ENCODE assay signal across 8 cellular contexts in the genomic region with DNA sequence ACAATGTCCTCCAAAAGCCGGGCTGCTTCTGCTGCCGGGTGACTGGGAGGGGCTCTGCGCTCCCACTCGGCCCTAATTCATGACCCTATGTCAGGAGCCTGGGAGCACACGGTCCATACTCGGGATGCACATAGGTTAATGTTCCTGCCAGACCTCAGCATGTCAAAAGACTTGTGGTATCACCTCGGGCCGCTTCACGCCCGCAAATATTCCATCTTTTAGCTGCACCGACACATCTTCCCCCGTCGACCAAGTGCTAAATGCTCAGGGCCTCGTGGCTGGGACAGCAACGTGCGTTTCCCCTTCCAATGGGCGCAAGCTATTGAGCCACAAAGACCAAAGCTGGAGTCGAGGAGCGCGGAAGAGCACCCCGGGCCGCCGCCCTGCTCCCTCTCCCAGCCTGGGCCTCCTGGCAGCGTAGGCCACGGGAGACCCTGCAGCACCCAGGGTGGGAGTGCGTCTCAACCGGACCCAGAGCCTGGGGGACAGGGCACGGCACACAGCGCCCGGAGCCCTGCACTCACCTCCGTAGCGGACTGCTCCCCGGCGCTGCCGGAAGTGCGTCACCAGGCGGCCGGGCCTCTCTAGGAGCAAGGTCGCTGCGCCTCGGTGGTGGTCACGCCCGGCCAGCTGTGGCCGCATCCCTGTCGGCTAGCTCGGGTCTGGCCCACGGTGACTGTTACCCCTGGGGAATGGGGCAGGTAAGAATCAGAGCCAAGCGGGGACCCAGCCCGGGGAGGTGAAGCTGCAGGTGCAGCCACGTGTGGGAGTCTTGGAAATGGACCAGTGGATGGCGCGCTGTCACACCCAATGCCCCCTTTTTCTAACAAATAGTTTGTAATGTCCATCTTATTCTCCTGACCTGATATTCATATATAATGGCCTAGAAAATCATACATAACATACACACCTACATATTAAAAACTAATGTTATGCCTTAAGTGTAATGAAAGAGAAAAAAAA. TPM values are rescaled to one million over a fixed set of nuclear protein-coding genes. Genes with fewer than 3 reads are reported as not detected.
DNase-seq lines count a peak whose midpoint lies in the region; ATAC-seq, FAIRE-seq and TF ChIP-seq lines count a peak whose summit lies in the region.

A gene (minus strand): TSS at position 562 of the 963 bp plus-strand sequence. CDS start 5,451 bp downstream, outside the sequence.

- H3K4me3 ChIP-seq in HUES6 (ENCODE audit: low read depth, low read length) = peak within 1 kb of the TSS; percentile 92
- H3K4me3 ChIP-seq in fibroblast of lung (replicated peaks in 1 of 4; ENCODE audit: control extremely low read depth in 1 of 4, insufficient read depth in 1 of 4, low read depth in 3 of 4, low read length in 4 of 4) = peak within 1 kb of the TSS; percentile 75 to 97 (median 88)

- peaks cover 8% of the 10 kb centered on the region for H3K4me1 Mint-ChIP-seq in activated T-helper 17 cell treated with anti-CD3 and anti-CD28 coated beads, Interleukin-2, amount 50 U/mL, for 72 hours
- H3K4me1 Mint-ChIP-seq in naive thymus-derived CD8-positive, alpha-beta T cell = peaks cover 15 to 39% (median 29%) of the 10 kb centered on the region in 4 donors
- H3K4me1 Mint-ChIP-seq in stimulated activated naive B cell treated with anti-CD40 and anti-IgM and Interleukin-4, amounts not matched to agents 10 μg/mL and 1 μg/mL and 100 μg/mL, for 72 hours = peaks cover 10 to 34% of the 10 kb centered on the region in 2 donors

- H3K27me3 ChIP-seq in HUES6 (ENCODE audit: control insufficient read depth, insufficient read depth, low read length) = no peaks in the 10 kb centered on the region
- no peaks in the 10 kb centered on the region for H3K27me3 ChIP-seq in fibroblast of lung (ENCODE audit: control insufficient read depth, insufficient read depth, low read length)

- H3K4me3 Mint-ChIP-seq in activated T-helper 17 cell treated with anti-CD3 and anti-CD28 coated beads, Interleukin-2, amount 50 U/mL, for 72 hours = peak within 1 kb of the TSS; percentile 94
- H3K4me3 Mint-ChIP-seq in naive thymus-derived CD8-positive, alpha-beta T cell = peak within 1 kb of the TSS; percentile 90 to 99 (median 96)
- peak within 1 kb of the TSS; percentile 95 to 98 for H3K4me3 Mint-ChIP-seq in stimulated activated naive B cell treated with anti-CD40 and anti-IgM and Interleukin-4, amounts not matched to agents 10 μg/mL and 1 μg/mL and 100 μg/mL, for 72 hours

- H3K4me2 ChIP-seq in fibroblast of lung (ENCODE audit: extremely low read depth, insufficient read depth, low read length) = peak within 1 kb of the TSS; percentile 84

- H3K79me2 ChIP-seq in fibroblast of lung (ENCODE audit: control insufficient read depth, insufficient read depth, low read length) = peaks cover 22% of the 10 kb centered on the region

- no peaks in the 10 kb centered on the region for H3K36me3 Mint-ChIP-seq in activated T-helper 17 cell treated with anti-CD3 and anti-CD28 coated beads, Interleukin-2, amount 50 U/mL, for 72 hours (ENCODE audit: low read depth)
- peaks cover 0 to 2% (median 0%) of the 10 kb centered on the region in 3 donors for H3K36me3 Mint-ChIP-seq in naive thymus-derived CD8-positive, alpha-beta T cell
- H3K36me3 Mint-ChIP-seq in stimulated activated naive B cell treated with anti-CD40 and anti-IgM and Interleukin-4, amounts not matched to agents 10 μg/mL and 1 μg/mL and 100 μg/mL, for 72 hours = peaks cover 7 to 15% of the 10 kb centered on the region in 2 donors

- H3K27ac Mint-ChIP-seq in activated T-helper 17 cell treated with anti-CD3 and anti-CD28 coated beads, Interleukin-2, amount 50 U/mL, for 72 hours = peak within 1 kb of the TSS; percentile 93
- peak within 1 kb of the TSS; percentile 88 to 99 (median 98) for H3K27ac Mint-ChIP-seq in naive thymus-derived CD8-positive, alpha-beta T cell
- peak within 1 kb of the TSS; percentile 97 for H3K27ac Mint-ChIP-seq in stimulated activated naive B cell treated with anti-CD40 and anti-IgM and Interleukin-4, amounts not matched to agents 10 μg/mL and 1 μg/mL and 100 μg/mL, for 72 hours

- DNase-seq in DMS153 (lab: John Stamatoyannopoulos, UW) (peak; percentile 26), RCC 7860 (ENCODE audit: low spot score) (peak; percentile 55), fibroblast of lung (ENCODE audit: low read depth in 2 of 2) (peak; percentile 72 to 81)
- DNase-seq in naive thymus-derived CD8-positive, alpha-beta T cell = peak; percentile 55 to 85 (median 72)
- peak; percentile 84 for DNase-seq in stimulated activated naive B cell treated with anti-CD40 and anti-IgM and Interleukin-4, amounts not matched to agents 10 μg/mL and 1 μg/mL and 100 μg/mL, for 72 hours

- H3K9me3 ChIP-seq in HUES6 (ENCODE audit: control insufficient read depth, insufficient read depth, low read depth, low read length) (no peaks in the 10 kb centered on the region), fibroblast of lung (ENCODE audit: control insufficient read depth, insufficient read depth, low read depth, low read length) (no peaks in the 10 kb centered on the region)

- peak within 1 kb of the TSS; percentile 93 for H3K9ac ChIP-seq in HUES6 (ENCODE audit: low read length)
- H3K9ac ChIP-seq in fibroblast of lung (ENCODE audit: insufficient read depth, low read length) = peak within 1 kb of the TSS; percentile 97

- peak in 1 of 2 donors; percentile 5 for TF ChIP-seq CTCF in fibroblast of lung (conservative IDR thresholded peaks at IDR 0.05 in 1 of 2, IDR thresholded peaks at IDR 0.05 in 1 of 2; ENCODE audit: low read depth in 1 of 2, low read length in 2 of 2)

- peak; percentile 98 for ATAC-seq in GM21390 (IDR thresholded peaks at IDR 0.05; ENCODE audit: unreplicated experiment)
- ATAC-seq in activated T-helper 17 cell treated with anti-CD3 and anti-CD28 coated beads, Interleukin-2, amount 50 U/mL, for 72 hours (replicated peaks) = peak; percentile 100
- peak; percentile 95 to 96 for ATAC-seq in naive thymus-derived CD8-positive, alpha-beta T cell
- peak; percentile 99 to 100 for ATAC-seq in stimulated activated naive B cell treated with anti-CD40 and anti-IgM and Interleukin-4, amounts not matched to agents 10 μg/mL and 1 μg/mL and 100 μg/mL, for 72 hours (replicated peaks)

- H2AFZ ChIP-seq in fibroblast of lung (ENCODE audit: low read length) = peak within 1 kb of the TSS; percentile 83

- peak within 1 kb of the TSS; percentile 44; the same call in 1 of the 2 replicates for H3K27ac ChIP-seq in HUES6 (ENCODE audit: low read depth, low read length)
- peak within 1 kb of the TSS; percentile 97 for H3K27ac ChIP-seq in fibroblast of lung (ENCODE audit: insufficient read depth, low read length)

- no peaks in the 10 kb centered on the region for H3K27me3 Mint-ChIP-seq in activated T-helper 17 cell treated with anti-CD3 and anti-CD28 coated beads, Interleukin-2, amount 50 U/mL, for 72 hours
- no peaks in the 10 kb centered on the region for H3K27me3 Mint-ChIP-seq in naive thymus-derived CD8-positive, alpha-beta T cell
- no peaks in the 10 kb centered on the region for H3K27me3 Mint-ChIP-seq in stimulated activated naive B cell treated with anti-CD40 and anti-IgM and Interleukin-4, amounts not matched to agents 10 μg/mL and 1 μg/mL and 100 μg/mL, for 72 hours

- H3K9me3 Mint-ChIP-seq in activated T-helper 17 cell treated with anti-CD3 and anti-CD28 coated beads, Interleukin-2, amount 50 U/mL, for 72 hours = no peaks in the 10 kb centered on the region
- H3K9me3 Mint-ChIP-seq in naive thymus-derived CD8-positive, alpha-beta T cell = no peaks in the 10 kb centered on the region
- no peaks in the 10 kb centered on the region for H3K9me3 Mint-ChIP-seq in stimulated activated naive B cell treated with anti-CD40 and anti-IgM and Interleukin-4, amounts not matched to agents 10 μg/mL and 1 μg/mL and 100 μg/mL, for 72 hours

- H4K20me1 ChIP-seq in fibroblast of lung (ENCODE audit: control insufficient read depth, extremely low read depth, insufficient read depth, low read length) = no peaks in the 10 kb centered on the region

- POLR2A ChIA-PET in naive thymus-derived CD8-positive, alpha-beta T cell (lab: Charles Lee) = interaction anchor here (1.0 to 4.6 kb wide), 6 partner anchors 19 to 103 kb away, joined by 3 to 30 read pairs (median 6); no protein-coding TSS in a partner anchor

- no peaks in the 10 kb centered on the region for H3K4me1 ChIP-seq in HUES6 (ENCODE audit: control insufficient read depth, insufficient read depth, low read length)
- peaks cover 2% of the 10 kb centered on the region for H3K4me1 ChIP-seq in fibroblast of lung (ENCODE audit: control insufficient read depth, extremely low read depth, insufficient read depth, low read length)

- no peak for FAIRE-seq in RCC 7860 (lab: Jason Lieb, UNC)

- H3K36me3 ChIP-seq in HUES6 (ENCODE audit: control insufficient read depth, insufficient read depth, low read length) = no peaks in the 10 kb centered on the region
- H3K36me3 ChIP-seq in fibroblast of lung (ENCODE audit: control insufficient read depth, insufficient read depth, low read length) = no peaks in the 10 kb centered on the region

RNA-seq across cellular contexts. Expression of the gene that starts here (rescaled TPM):
- 1 to 10 TPM; 6.8 to 9.3 TPM for total RNA-seq in activated T-helper 17 cell treated with anti-CD3 and anti-CD28 coated beads, Interleukin-2, amount 50 U/mL, for 72 hours
- 14.1 and 24.8 TPM in 2 replicates for total RNA-seq in fibroblast of lung
- polyA plus RNA-seq in fibroblast of lung = 11.8 and 12.2 TPM in 2 replicates
- polyA plus RNA-seq in fibroblast of lung (2012) = 11.4 and 12.1 TPM in 2 replicates
- 11.4 and 13.5 TPM in 2 replicates for polyA minus RNA-seq in fibroblast of lung (ENCODE audit: low replicate concordance)
- total RNA-seq in naive thymus-derived CD8-positive, alpha-beta T cell = 10 to 100 TPM; 17.6 to 18.2 TPM
- 1 to 10 TPM; 8.3 to 9.6 (median 8.4) TPM for polyA plus RNA-seq in naive thymus-derived CD8-positive, alpha-beta T cell

Comparison
In these comparisons a context has a peak if more than half of its experiments do, and no peak if none do; other contexts are left out.
1. Peak in every context shown above with its lines: DNase-seq, ATAC-seq, H3K4me3 ChIP-seq and H3K27ac ChIP-seq.
2. DNase-seq: peak in every context shown above with its lines; median percentile 84 in stimulated activated naive B cell treated with anti-CD40 and anti-IgM and Interleukin-4, amounts not matched to agents 10 μg/mL and 1 μg/mL and 100 μg/mL, for 72 hours; 76 in fibroblast of lung; 72 in naive thymus-derived CD8-positive, alpha-beta T cell; 55 in RCC 7860; 26 in DMS153.